ENCODE assay signal across 9 cellular contexts in the genomic region with DNA sequence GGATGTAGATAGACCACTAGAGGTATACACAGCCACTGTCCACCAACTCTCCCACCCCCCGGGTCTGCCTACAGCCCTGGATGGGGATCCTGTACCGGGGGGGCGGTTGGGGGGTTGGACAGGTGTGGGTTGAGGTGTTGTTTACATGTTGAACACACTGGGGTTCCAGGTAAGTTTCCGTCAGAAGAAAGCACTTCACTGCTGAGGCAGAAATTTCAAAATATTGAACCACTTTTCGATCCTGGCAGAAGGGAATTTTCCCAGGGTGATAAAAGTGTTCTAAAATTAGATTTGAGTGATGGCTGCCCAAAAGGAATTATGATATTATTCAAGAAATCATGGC. TPM values are rescaled to one million over a fixed set of nuclear protein-coding genes. Genes with fewer than 3 reads are reported as not detected.
A peak's percentile ranks its signal among the peaks of the same experiment; 100 is the strongest.
DNase-seq lines count a peak whose midpoint lies in the region; ATAC-seq and TF ChIP-seq lines count a peak whose summit lies in the region.
"Had no signal": no experiment of that assay in that cellular context is flagged by ENCODE, and none has a peak within 500 bp of the region (broad histone marks: within the 10 kb centered on the region; RNA-seq: fewer than 3 reads in every experiment).

No MANE protein-coding gene starts in this region.

- peak; percentile 17 for ATAC-seq in GM21717 (IDR thresholded peaks at IDR 0.05; ENCODE audit: unreplicated experiment)
- ATAC-seq in activated CD8-positive, alpha-beta T cell treated with anti-CD3 and anti-CD28 coated beads for 36 hours: no peak
- no peak for ATAC-seq in GM19463 (IDR thresholded peaks at IDR 0.05; ENCODE audit: unreplicated experiment)
- no peak for ATAC-seq in GM19023 (IDR thresholded peaks at IDR 0.05; ENCODE audit: unreplicated experiment)

- no peak overlapping the region for H3K4me2 ChIP-seq in mesenchymal stem cell (ENCODE audit: low read length, poor library complexity, severe bottlenecking)

- H2AK5ac ChIP-seq in mesenchymal stem cell (ENCODE audit: low read length, severe bottlenecking): no peak overlapping the region

- H3K4ac ChIP-seq in mesenchymal stem cell (ENCODE audit: low read depth in 1 of 2, low read length in 2 of 2): no peak overlapping the region

- no peak overlapping the region for H3K23ac ChIP-seq in mesenchymal stem cell (ENCODE audit: low read length in 2 of 2)

- no peaks in the 10 kb centered on the region for H3K79me1 ChIP-seq in mesenchymal stem cell (replicated peaks; ENCODE audit: low read length, poor library complexity, severe bottlenecking)

- peak overlapping the region; percentile 73 for H3K27ac Mint-ChIP-seq in activated CD8-positive, alpha-beta T cell treated with anti-CD3 and anti-CD28 coated beads for 36 hours

- H3K9me3 ChIP-seq in mesenchymal stem cell (ENCODE audit: control insufficient read depth, low read length): no peaks in the 10 kb centered on the region

- no peak overlapping the region for H3K18ac ChIP-seq in mesenchymal stem cell (ENCODE audit: low read depth in 1 of 2, low read length in 2 of 2)

- 83% methylated on average over 5 of the region's 5 CpGs for WGBS in mesenchymal stem cell

- H3K4me3 Mint-ChIP-seq in activated CD8-positive, alpha-beta T cell treated with anti-CD3 and anti-CD28 coated beads for 36 hours: peak overlapping the region; percentile 54

- DNase-seq in CD1c-positive myeloid dendritic cell (ENCODE audit: extremely low spot score): peak; percentile 2
- DNase-seq in activated CD8-positive, alpha-beta T cell treated with anti-CD3 and anti-CD28 coated beads for 36 hours: no peak
- no peak for DNase-seq in mesenchymal stem cell
- DNase-seq in germinal center (ENCODE audit: low spot score): no peak
- no peak for DNase-seq in NCI-H345 treated with DMSO at 0.1 percent for 48 hours (lab: John Stamatoyannopoulos, UW; ENCODE audit: unreplicated experiment)

- no peak overlapping the region for H4K8ac ChIP-seq in mesenchymal stem cell (ENCODE audit: low read length)

- no peak overlapping the region for H3K14ac ChIP-seq in mesenchymal stem cell (ENCODE audit: low read length in 2 of 2)

- CTCF ChIA-PET in activated CD8-positive, alpha-beta T cell treated with anti-CD3 and anti-CD28 coated beads for 36 hours (lab: Charles Lee): interaction anchor here (1.5 to 5.9 kb wide), 3 partner anchors 32 to 92 kb away, joined by 4 to 79 read pairs (median 6); no protein-coding TSS in a partner anchor

- POLR2A ChIA-PET in activated CD8-positive, alpha-beta T cell treated with anti-CD3 and anti-CD28 coated beads for 36 hours (lab: Charles Lee): no interaction called here

- peaks cover 33% of the 10 kb centered on the region for H3K4me1 Mint-ChIP-seq in activated CD8-positive, alpha-beta T cell treated with anti-CD3 and anti-CD28 coated beads for 36 hours (ENCODE audit: low read depth)

- H2BK120ac ChIP-seq in mesenchymal stem cell (ENCODE audit: low read depth, low read length): no peak overlapping the region

- no peaks in the 10 kb centered on the region for H3K36me3 Mint-ChIP-seq in activated CD8-positive, alpha-beta T cell treated with anti-CD3 and anti-CD28 coated beads for 36 hours (ENCODE audit: low read depth)

- H2BK5ac ChIP-seq in mesenchymal stem cell (ENCODE audit: low read depth, low read length, poor library complexity, severe bottlenecking): no peak overlapping the region

- H3K27me3 Mint-ChIP-seq in activated CD8-positive, alpha-beta T cell treated with anti-CD3 and anti-CD28 coated beads for 36 hours: peaks cover 14% of the 10 kb centered on the region

- H2BK12ac ChIP-seq in mesenchymal stem cell (ENCODE audit: low read length in 2 of 2): no peak overlapping the region

- H3K9ac ChIP-seq in mesenchymal stem cell (ENCODE audit: low read length): peak overlapping the region; percentile 66

- no peak overlapping the region for H4K91ac ChIP-seq in mesenchymal stem cell (ENCODE audit: low read length)

- H3K4me3 ChIP-seq in mesenchymal stem cell (ENCODE audit: insufficient read depth in 1 of 2, low read depth in 1 of 2, low read length in 2 of 2): no peak overlapping the region

- H3K4me1 ChIP-seq in mesenchymal stem cell (ENCODE audit: control insufficient read depth, insufficient read depth, low read depth, low read length): peaks cover 16% of the 10 kb centered on the region

- no peaks in the 10 kb centered on the region for H3K9me3 Mint-ChIP-seq in activated CD8-positive, alpha-beta T cell treated with anti-CD3 and anti-CD28 coated beads for 36 hours

- no peak overlapping the region for H2AFZ ChIP-seq in mesenchymal stem cell (ENCODE audit: low read depth, low read length)

- no peak overlapping the region for H2BK15ac ChIP-seq in mesenchymal stem cell (ENCODE audit: low read depth, poor library complexity, severe bottlenecking)

- no peak for TF ChIP-seq CTCF in activated CD8-positive, alpha-beta T cell treated with anti-CD3 and anti-CD28 coated beads for 36 hours (IDR thresholded peaks at IDR 0.05)

- H3K27me3 ChIP-seq in mesenchymal stem cell (ENCODE audit: control insufficient read depth in 1 of 2, insufficient read depth in 1 of 2, low read length in 2 of 2): peaks cover 0 to 5% of the 10 kb centered on the region in 2 experiments

- no peak overlapping the region for H3K27ac ChIP-seq in mesenchymal stem cell (ENCODE audit: low read length, poor library complexity, severe bottlenecking)

- intact Hi-C loops in activated CD8-positive, alpha-beta T cell treated with anti-CD3 and anti-CD28 coated beads for 36 hours (cut with micrococcal nuclease): no loop called here

- no peaks in the 10 kb centered on the region for H3K36me3 ChIP-seq in mesenchymal stem cell (ENCODE audit: control insufficient read depth in 1 of 2, insufficient read depth in 2 of 2, low read depth in 1 of 2, low read length in 2 of 2)

RNA-seq across cellular contexts. Expression of a gene that starts 6.6 kb away (rescaled TPM):
- total RNA-seq in activated CD8-positive, alpha-beta T cell treated with anti-CD3 and anti-CD28 coated beads for 36 hours: not detected
- polyA plus RNA-seq in mesenchymal stem cell (2013, experiment 1 of 2): not detected
- not detected for polyA plus RNA-seq in mesenchymal stem cell (2013, experiment 2 of 2)
- total RNA-seq: glomerular endothelial cell had no signal

RNA-seq across cellular contexts. Expression of a gene that starts 21.1 kb away (rescaled TPM):
- total RNA-seq in activated CD8-positive, alpha-beta T cell treated with anti-CD3 and anti-CD28 coated beads for 36 hours: 1 to 10 TPM in 1 of 2 experiments, under 1 TPM in 1; 0.63 to 1.3 TPM
- 2.2 TPM for polyA plus RNA-seq in mesenchymal stem cell (2013, experiment 1 of 2)
- 1.8 TPM for polyA plus RNA-seq in mesenchymal stem cell (2013, experiment 2 of 2)

RNA-seq across cellular contexts. Expression of a gene that starts 48.6 kb away (rescaled TPM):
- total RNA-seq in activated CD8-positive, alpha-beta T cell treated with anti-CD3 and anti-CD28 coated beads for 36 hours: 1 to 10 TPM; 7.4 to 8.3 TPM
- 32.2 TPM for polyA plus RNA-seq in mesenchymal stem cell (2013, experiment 1 of 2)
- polyA plus RNA-seq in mesenchymal stem cell (2013, experiment 2 of 2): 33.3 TPM

RNA-seq across cellular contexts. Expression of a gene that starts 56.2 kb away (rescaled TPM):
- 10 to 100 TPM; 22.8 to 27.7 TPM for total RNA-seq in activated CD8-positive, alpha-beta T cell treated with anti-CD3 and anti-CD28 coated beads for 36 hours
- 48.8 TPM for polyA plus RNA-seq in mesenchymal stem cell (2013, experiment 1 of 2)
- polyA plus RNA-seq in mesenchymal stem cell (2013, experiment 2 of 2): 47.7 TPM
